Comparison of ENCODE assay signal across 26 cellular contexts in the genomic region with DNA sequence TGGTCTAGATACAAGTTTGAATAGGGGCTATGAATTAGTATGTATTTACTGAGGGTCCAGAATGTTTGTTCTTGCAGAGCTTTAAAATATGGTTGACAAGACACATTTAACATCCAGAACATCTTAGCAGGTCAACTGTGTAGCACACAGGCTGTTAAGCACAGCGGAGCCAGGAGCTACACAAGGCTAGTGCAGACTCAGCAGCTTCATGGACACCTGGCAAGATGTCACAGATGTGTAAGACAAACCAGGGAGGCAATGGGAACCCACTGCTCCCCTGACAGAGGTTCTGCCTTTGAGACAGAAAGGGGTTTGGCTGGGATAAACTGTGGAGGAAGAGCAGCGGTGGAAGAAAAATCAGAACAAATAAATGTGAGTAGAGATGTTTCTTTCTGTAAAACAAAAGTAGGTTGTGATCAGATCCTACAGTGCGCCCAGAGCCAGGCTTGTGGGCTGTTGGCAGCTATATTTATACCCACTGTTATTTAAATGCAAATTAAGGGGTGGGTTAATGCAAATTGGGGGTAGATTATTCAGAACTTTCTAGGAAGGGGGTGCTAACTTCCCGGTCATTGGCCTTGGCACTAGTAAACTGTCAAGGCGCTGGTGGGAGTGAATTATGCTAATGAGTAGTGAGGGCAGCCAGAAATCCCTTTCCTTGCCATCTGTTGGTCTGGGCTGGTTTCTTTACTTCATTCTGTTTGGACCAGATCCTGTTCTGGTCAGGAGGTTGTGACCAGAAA. TPM values are rescaled to one million over a fixed set of nuclear protein-coding genes. Genes with fewer than 3 reads are reported as not detected.
DNase-seq lines count a peak whose midpoint lies in the region; ATAC-seq and TF ChIP-seq lines count a peak whose summit lies in the region.
"Had no signal": no experiment of that assay in that cellular context is flagged by ENCODE, and none has a peak within 500 bp of the region (broad histone marks: within the 10 kb centered on the region; RNA-seq: fewer than 3 reads in every experiment).

No MANE protein-coding gene starts in this region.

- no peaks in the 10 kb centered on the region for H3K9me3 Mint-ChIP-seq in activated T-helper 1 cell treated with anti-CD3 and anti-CD28 coated beads, Interleukin-12 subunit alpha, Interleukin-12 subunit beta, Interleukin-2, Interleukin-4 antibody, amounts not matched to agents 30 ng/mL and 10 ng/mL and 1 ng/mL, durations not matched to agents 14 hours and 24 hours and 36 hours
- H3K9me3 Mint-ChIP-seq: activated T-cell treated with anti-CD3 and anti-CD28 coated beads, Interleukin-2, amount 50 U/mL, for 72 hours; CD14-positive monocyte; type B pancreatic cell had no signal

- H3K27ac ChIP-seq in cingulate gyrus (ENCODE audit: low read depth, low read length) (peak overlapping the region; percentile 13), heart right ventricle (no peak overlapping the region)
- H3K27ac ChIP-seq: foreskin keratinocyte, right lobe of liver had no signal

- ATAC-seq in HG02981 (IDR thresholded peaks at IDR 0.05; ENCODE audit: unreplicated experiment) (no peak), heart right ventricle (no peak)
- ATAC-seq: activated T-cell treated with anti-CD3 and anti-CD28 coated beads, Interleukin-2, amount 50 U/mL, for 72 hours; foreskin keratinocyte; K562; Panc1; right lobe of liver had no signal

- no peaks in the 10 kb centered on the region for H3K9me3 ChIP-seq in heart right ventricle
- H3K9me3 ChIP-seq: right lobe of liver had no signal

- H3K4me1 ChIP-seq in heart right ventricle: no peaks in the 10 kb centered on the region
- H3K4me1 ChIP-seq: right lobe of liver had no signal

- intact Hi-C loops in heart right ventricle (cut with DNase I): no loop called here
- intact Hi-C loops in activated T-helper 1 cell treated with anti-CD3 and anti-CD28 coated beads, Interleukin-12 subunit alpha, Interleukin-12 subunit beta, Interleukin-2, Interleukin-4 antibody, amounts not matched to agents 30 ng/mL and 10 ng/mL and 1 ng/mL, durations not matched to agents 14 hours and 24 hours and 36 hours (cut with micrococcal nuclease): no loop called here

- TF ChIP-seq CTCF in GM10266 (IDR thresholded peaks at IDR 0.05; ENCODE audit: control insufficient read depth, insufficient read depth, low read depth, missing control alignments) (no peak), heart right ventricle (IDR thresholded peaks at IDR 0.05) (no peak)

- no peaks in the 10 kb centered on the region for H3K4me1 Mint-ChIP-seq in activated T-helper 1 cell treated with anti-CD3 and anti-CD28 coated beads, Interleukin-12 subunit alpha, Interleukin-12 subunit beta, Interleukin-2, Interleukin-4 antibody, amounts not matched to agents 30 ng/mL and 10 ng/mL and 1 ng/mL, durations not matched to agents 14 hours and 24 hours and 36 hours (ENCODE audit: low read depth)
- H3K4me1 Mint-ChIP-seq: CD14-positive monocyte had no signal

- no peak overlapping the region for H3K4me3 Mint-ChIP-seq in activated T-helper 1 cell treated with anti-CD3 and anti-CD28 coated beads, Interleukin-12 subunit alpha, Interleukin-12 subunit beta, Interleukin-2, Interleukin-4 antibody, amounts not matched to agents 30 ng/mL and 10 ng/mL and 1 ng/mL, durations not matched to agents 14 hours and 24 hours and 36 hours
- H3K4me3 Mint-ChIP-seq: activated naive CD8-positive, alpha-beta T cell; activated T-cell treated with anti-CD3 and anti-CD28 coated beads, Interleukin-2, amount 50 U/mL, for 72 hours; CD14-positive monocyte; naive B cell; type B pancreatic cell had no signal

- WGBS in heart right ventricle, 2 donors: 77 to 80% methylated on average over 5 of the region's 5 CpGs

- in situ Hi-C loops in G401 (cut with HindIII; ENCODE audit: low sequenced_read_pairs): no loop called here

- no peaks in the 10 kb centered on the region for H3K36me3 Mint-ChIP-seq in activated T-helper 1 cell treated with anti-CD3 and anti-CD28 coated beads, Interleukin-12 subunit alpha, Interleukin-12 subunit beta, Interleukin-2, Interleukin-4 antibody, amounts not matched to agents 30 ng/mL and 10 ng/mL and 1 ng/mL, durations not matched to agents 14 hours and 24 hours and 36 hours (ENCODE audit: low read depth)

- DNase-seq in G401 (ENCODE audit: low spot score): peak; percentile 92
- DNase-seq in NCI-H446 treated with DMSO at 0.1 percent for 48 hours (lab: John Stamatoyannopoulos, UW): peak; percentile 74
- DNase-seq in myocyte (ENCODE audit: low read depth): peak; percentile 15
- DNase-seq in GM10266 (ENCODE audit: extremely low spot score): no peak
- no peak for DNase-seq in heart right ventricle
- DNase-seq in activated T-helper 1 cell treated with anti-CD3 and anti-CD28 coated beads, Interleukin-12 subunit alpha, Interleukin-12 subunit beta, Interleukin-2, Interleukin-4 antibody, amounts not matched to agents 30 ng/mL and 10 ng/mL and 1 ng/mL, durations not matched to agents 14 hours and 24 hours and 36 hours (ENCODE audit: low spot score): no peak
- DNase-seq: activated CD4-positive, alpha-beta T cell treated with anti-CD3 and anti-CD28 coated beads for 48 hours; activated T-cell treated with anti-CD3 and anti-CD28 coated beads, Interleukin-2, amount 50 U/mL, for 72 hours; effector CD8-positive, alpha-beta T cell; foreskin keratinocyte; kidney glomerular epithelial cell; mammary epithelial cell; naive B cell; NCI-H1694 treated with DMSO at 0.1 percent for 48 hours; NK-92 treated with Interleukin-12 subunit alpha and Interleukin-12 subunit beta, amount 100 ng/mL, for 24 hours; right lobe of liver; T-helper 1 cell had no signal

- no peak overlapping the region for H3K27ac Mint-ChIP-seq in activated T-helper 1 cell treated with anti-CD3 and anti-CD28 coated beads, Interleukin-12 subunit alpha, Interleukin-12 subunit beta, Interleukin-2, Interleukin-4 antibody, amounts not matched to agents 30 ng/mL and 10 ng/mL and 1 ng/mL, durations not matched to agents 14 hours and 24 hours and 36 hours
- H3K27ac Mint-ChIP-seq: activated naive CD8-positive, alpha-beta T cell; activated T-cell treated with anti-CD3 and anti-CD28 coated beads, Interleukin-2, amount 50 U/mL, for 72 hours; CD14-positive monocyte; type B pancreatic cell had no signal

- peaks cover 0 to 46% (median 3%) of the 10 kb centered on the region in 9 donors for H3K36me3 ChIP-seq in heart right ventricle
- H3K36me3 ChIP-seq: right lobe of liver had no signal

- no peak overlapping the region for H3K4me3 ChIP-seq in heart right ventricle
- H3K4me3 ChIP-seq: K562, right lobe of liver had no signal

- no peaks in the 10 kb centered on the region for H3K27me3 Mint-ChIP-seq in activated T-helper 1 cell treated with anti-CD3 and anti-CD28 coated beads, Interleukin-12 subunit alpha, Interleukin-12 subunit beta, Interleukin-2, Interleukin-4 antibody, amounts not matched to agents 30 ng/mL and 10 ng/mL and 1 ng/mL, durations not matched to agents 14 hours and 24 hours and 36 hours (ENCODE audit: insufficient read depth)
- H3K27me3 Mint-ChIP-seq: activated naive CD8-positive, alpha-beta T cell; type B pancreatic cell had no signal

- H3K27me3 ChIP-seq in heart right ventricle: no peaks in the 10 kb centered on the region
- H3K27me3 ChIP-seq: foreskin keratinocyte, right lobe of liver had no signal

RNA-seq across cellular contexts. Expression of a gene that starts 33.0 kb away (rescaled TPM):
- 27.2 and 37.4 TPM in 2 replicates for total RNA-seq in G401 (2014; rRNA removed; shearing (Covaris generic))
- total RNA-seq in myocyte: 18.3 and 19.9 TPM in 2 replicates
- polyA plus RNA-seq in myocyte (2012): 28.2 TPM
- 10 to 100 TPM; 28.7 to 83.4 (median 47.3) TPM for total RNA-seq in heart right ventricle
- 10 to 100 TPM; 23.4 to 44.3 TPM for polyA plus RNA-seq in heart right ventricle
- total RNA-seq in activated T-helper 1 cell treated with anti-CD3 and anti-CD28 coated beads, Interleukin-12 subunit alpha, Interleukin-12 subunit beta, Interleukin-2, Interleukin-4 antibody, amounts not matched to agents 30 ng/mL and 10 ng/mL and 1 ng/mL, durations not matched to agents 14 hours and 24 hours and 36 hours: 7.3 and 7.8 TPM in 2 replicates

RNA-seq across cellular contexts. Expression of a gene that starts 41.1 kb away (rescaled TPM):
- total RNA-seq in G401 (2014; rRNA removed; shearing (Covaris generic)): not detected in 2 replicates
- total RNA-seq in myocyte: not detected in 2 replicates
- polyA plus RNA-seq in myocyte (2012): 0.16 TPM
- total RNA-seq in heart right ventricle: 1 to 10 TPM in 4 of 10 donors, under 1 TPM in 4, not detected in 2; 0.44 to 2.1 (median 1.1) TPM
- polyA plus RNA-seq in heart right ventricle: 1 to 10 TPM; 3.1 TPM
- not detected in 2 replicates for total RNA-seq in activated T-helper 1 cell treated with anti-CD3 and anti-CD28 coated beads, Interleukin-12 subunit alpha, Interleukin-12 subunit beta, Interleukin-2, Interleukin-4 antibody, amounts not matched to agents 30 ng/mL and 10 ng/mL and 1 ng/mL, durations not matched to agents 14 hours and 24 hours and 36 hours
- total RNA-seq: activated T-cell treated with anti-CD3 and anti-CD28 coated beads, Interleukin-2, amount 50 U/mL, for 72 hours; astrocyte; foreskin keratinocyte; mammary epithelial cell; osteocyte had no signal
- polyA plus RNA-seq: CD14-positive monocyte, foreskin keratinocyte, mammary epithelial cell had no signal

Comparison
In these comparisons a context has a peak if more than half of its experiments do, and no peak if none do; other contexts are left out.
1. DNase-seq: peak in G401 (single experiment), NCI-H446 treated with DMSO at 0.1 percent for 48 hours (single experiment) and myocyte (single experiment); none in GM10266 (single experiment), heart right ventricle (0 of 2) and activated T-helper 1 cell treated with anti-CD3 and anti-CD28 coated beads, Interleukin-12 subunit alpha, Interleukin-12 subunit beta, Interleukin-2, Interleukin-4 antibody, amounts not matched to agents 30 ng/mL and 10 ng/mL and 1 ng/mL, durations not matched to agents 14 hours and 24 hours and 36 hours (single experiment).